Comparison of ENCODE assay signal across 36 cellular contexts in the genomic region with DNA sequence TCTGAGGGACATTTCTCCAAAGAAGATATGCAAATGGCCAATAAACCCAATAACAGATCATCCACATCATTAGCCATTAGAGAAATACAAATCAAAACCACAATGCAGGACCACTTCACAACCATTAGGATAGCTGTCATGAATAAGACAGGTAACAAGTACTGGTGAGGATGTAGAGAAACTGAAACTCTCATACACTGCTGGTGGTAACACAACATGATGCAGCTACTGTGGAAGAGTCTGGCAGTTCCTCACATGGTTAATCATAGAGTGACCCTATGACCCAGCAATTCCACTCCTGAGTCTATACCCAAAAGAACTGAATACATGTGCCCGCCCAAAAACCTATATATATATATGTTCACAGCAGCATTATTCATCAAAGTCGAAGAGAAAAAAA.
"Had no signal": no experiment of that assay in that cellular context is flagged by ENCODE, and none has a peak within 500 bp of the region (broad histone marks: within the 10 kb centered on the region; RNA-seq: fewer than 3 reads in every experiment).

No MANE protein-coding gene starts in this region.

- H3K27ac Mint-ChIP-seq: activated CD4-positive, alpha-beta T cell treated with anti-CD3 and anti-CD28 coated beads, Interleukin-2, amount 10 ng/mL, durations not matched to agents 7 days and 5 days; activated CD8-positive, alpha-beta T cell treated with anti-CD3 and anti-CD28 coated beads, Interleukin-2, amount 10 ng/mL, durations not matched to agents 7 days and 5 days; activated naive CD4-positive, alpha-beta T cell treated with anti-CD3 and anti-CD28 coated beads, Interleukin-2, amount 10 ng/mL, durations not matched to agents 7 days and 5 days; activated naive CD8-positive, alpha-beta T cell; activated naive CD8-positive, alpha-beta T cell treated with anti-CD3 and anti-CD28 coated beads, Interleukin-2, amount 50 U/mL, for 24 hours; activated T-cell treated with anti-CD3 and anti-CD28 coated beads, Interleukin-2, amount 50 U/mL, for 24 hours; activated T-helper 1 cell treated with anti-CD3 and anti-CD28 coated beads, Interleukin-12 subunit alpha, Interleukin-12 subunit beta, Interleukin-2, Interleukin-4 antibody, amounts not matched to agents 30 ng/mL and 10 ng/mL and 1 ng/mL, durations not matched to agents 14 hours and 24 hours and 36 hours; brain had no signal

- H3K4me3 Mint-ChIP-seq: activated CD4-positive, alpha-beta T cell treated with anti-CD3 and anti-CD28 coated beads, Interleukin-2, amount 10 ng/mL, durations not matched to agents 7 days and 5 days; activated CD8-positive, alpha-beta T cell treated with anti-CD3 and anti-CD28 coated beads, Interleukin-2, amount 10 ng/mL, durations not matched to agents 7 days and 5 days; activated naive CD4-positive, alpha-beta T cell treated with anti-CD3 and anti-CD28 coated beads, Interleukin-2, amount 10 ng/mL, durations not matched to agents 7 days and 5 days; activated naive CD8-positive, alpha-beta T cell; activated naive CD8-positive, alpha-beta T cell treated with anti-CD3 and anti-CD28 coated beads, Interleukin-2, amount 50 U/mL, for 24 hours; activated T-cell treated with anti-CD3 and anti-CD28 coated beads, Interleukin-2, amount 50 U/mL, for 24 hours; activated T-helper 1 cell treated with anti-CD3 and anti-CD28 coated beads, Interleukin-12 subunit alpha, Interleukin-12 subunit beta, Interleukin-2, Interleukin-4 antibody, amounts not matched to agents 30 ng/mL and 10 ng/mL and 1 ng/mL, durations not matched to agents 14 hours and 24 hours and 36 hours; brain had no signal

- H3K36me3 ChIP-seq: MG63, WERI-Rb-1 had no signal

- H3K4me1 Mint-ChIP-seq: activated CD4-positive, alpha-beta T cell treated with anti-CD3 and anti-CD28 coated beads, Interleukin-2, amount 10 ng/mL, durations not matched to agents 7 days and 5 days; activated naive CD4-positive, alpha-beta T cell treated with anti-CD3 and anti-CD28 coated beads, Interleukin-2, amount 10 ng/mL, durations not matched to agents 7 days and 5 days; activated naive CD8-positive, alpha-beta T cell treated with anti-CD3 and anti-CD28 coated beads, Interleukin-2, amount 50 U/mL, for 24 hours had no signal

- H3K9me3 Mint-ChIP-seq: activated CD4-positive, alpha-beta T cell treated with anti-CD3 and anti-CD28 coated beads, Interleukin-2, amount 10 ng/mL, durations not matched to agents 7 days and 5 days; activated naive CD4-positive, alpha-beta T cell treated with anti-CD3 and anti-CD28 coated beads, Interleukin-2, amount 10 ng/mL, durations not matched to agents 7 days and 5 days; activated naive CD8-positive, alpha-beta T cell treated with anti-CD3 and anti-CD28 coated beads, Interleukin-2, amount 50 U/mL, for 24 hours; activated T-cell treated with anti-CD3 and anti-CD28 coated beads, Interleukin-2, amount 50 U/mL, for 24 hours; activated T-helper 1 cell treated with anti-CD3 and anti-CD28 coated beads, Interleukin-12 subunit alpha, Interleukin-12 subunit beta, Interleukin-2, Interleukin-4 antibody, amounts not matched to agents 30 ng/mL and 10 ng/mL and 1 ng/mL, durations not matched to agents 14 hours and 24 hours and 36 hours; brain had no signal

- H3K4me3 ChIP-seq: MG63, PC-9 had no signal

- H3K9me3 ChIP-seq: MG63 had no signal

- H2AFZ ChIP-seq: PC-9 had no signal

- H3K4me2 ChIP-seq: PC-9 had no signal

- ATAC-seq: activated CD8-positive, alpha-beta T cell treated with anti-CD3 and anti-CD28 coated beads, Interleukin-2, amount 10 ng/mL, durations not matched to agents 7 days and 5 days; activated naive CD8-positive, alpha-beta T cell treated with anti-CD3 and anti-CD28 coated beads, Interleukin-2, amount 50 U/mL, for 24 hours; Right ventricle myocardium inferior; SK-N-SH treated with all-trans-retinoic acid at 6 μM for 48 hours had no signal

- H3K36me3 Mint-ChIP-seq: brain had no signal

- H3K27ac ChIP-seq: PC-9, RWPE1, WERI-Rb-1 had no signal

- DNase-seq: activated CD4-positive, alpha-beta T cell treated with anti-CD3 and anti-CD28 coated beads for 1 hour; activated CD4-positive, alpha-beta T cell treated with anti-CD3 and anti-CD28 coated beads, Interleukin-2, amount 10 ng/mL, durations not matched to agents 7 days and 5 days; activated CD4-positive, alpha-beta T cell treated with anti-CD3 and anti-CD28 coated beads, Interleukin-2, amount 50 U/mL, for 48 hours; activated CD4-positive, CD25-positive, alpha-beta regulatory T cell; activated CD8-positive, alpha-beta T cell treated with anti-CD3 and anti-CD28 coated beads, Interleukin-2, amount 10 ng/mL, durations not matched to agents 7 days and 5 days; activated effector memory CD4-positive, alpha-beta T cell treated with Interleukin-2 at 50 U/mL for 16 hours; activated naive CD4-positive, alpha-beta T cell treated with anti-CD3 and anti-CD28 coated beads, Interleukin-2, amount 10 ng/mL, durations not matched to agents 7 days and 5 days; activated naive CD8-positive, alpha-beta T cell treated with anti-CD3 and anti-CD28 coated beads, Interleukin-2, amount 50 U/mL, for 24 hours; activated T-cell treated with anti-CD3 and anti-CD28 coated beads, Interleukin-2, amount 50 U/mL, for 24 hours; anterior cingulate cortex; caudate nucleus; Kasumi-1; KG1; MG63; NCI-H1048; NCI-H1105 treated with DMSO at 0.1 percent for 48 hours; NCI-H1436; NCI-H1694 treated with DMSO at 0.1 percent for 48 hours; NCI-H2029 treated with DMSO at 0.1 percent for 48 hours; NCI-H2107; NCI-H2171; NCI-H510A; NCI-H526; NCI-H748 treated with DMSO at 0.1 percent for 48 hours; PC-9; SIG-M5; T-helper 1 cell; T-helper 2 cell; T-helper 9 cell; WERI-Rb-1 had no signal

- H3K27me3 Mint-ChIP-seq: activated CD4-positive, alpha-beta T cell treated with anti-CD3 and anti-CD28 coated beads, Interleukin-2, amount 10 ng/mL, durations not matched to agents 7 days and 5 days; activated naive CD4-positive, alpha-beta T cell treated with anti-CD3 and anti-CD28 coated beads, Interleukin-2, amount 10 ng/mL, durations not matched to agents 7 days and 5 days; activated naive CD8-positive, alpha-beta T cell; activated naive CD8-positive, alpha-beta T cell treated with anti-CD3 and anti-CD28 coated beads, Interleukin-2, amount 50 U/mL, for 24 hours; activated T-cell treated with anti-CD3 and anti-CD28 coated beads, Interleukin-2, amount 50 U/mL, for 24 hours had no signal
